18 cellular contexts compared by ENCODE assay signal in genomic region chr6:29746846-29747687, GRCh38. TPM values are rescaled to one million over a fixed set of nuclear protein-coding genes. Genes with fewer than 3 reads are reported as not detected.
DNase-seq lines count a peak whose midpoint lies in the region; ATAC-seq and TF ChIP-seq lines count a peak whose summit lies in the region.
"Had no signal": no experiment of that assay in that cellular context is flagged by ENCODE, and none has a peak within 500 bp of the region (broad histone marks: within the 10 kb centered on the region; RNA-seq: fewer than 3 reads in every experiment).

No MANE protein-coding gene starts in this region.

- peaks cover 4% of the 10 kb centered on the region for H3K36me3 Mint-ChIP-seq in activated CD8-positive, alpha-beta memory T cell treated with anti-CD3 and anti-CD28 coated beads, Interleukin-2, amount 10 ng/mL, durations not matched to agents 7 days and 5 days
- H3K36me3 Mint-ChIP-seq in H9 (ENCODE audit: insufficient read depth in 1 of 3, low read depth in 3 of 3): peaks cover 0 to 17% (median 6%) of the 10 kb centered on the region in 3 experiments; a peak in 6 of 7 replicates
- H3K36me3 Mint-ChIP-seq in activated naive CD8-positive, alpha-beta T cell treated with anti-CD3 and anti-CD28 coated beads, Interleukin-2, amount 50 U/mL, for 24 hours (ENCODE audit: low read depth): no peaks in the 10 kb centered on the region
- H3K36me3 Mint-ChIP-seq in neural crest cell (ENCODE audit: low read depth): no peaks in the 10 kb centered on the region

- no peak overlapping the region for H4K5ac ChIP-seq in H9 (ENCODE audit: insufficient read length, low read depth, low read length)

- no peak overlapping the region for H3K9ac ChIP-seq in H9 (ENCODE audit: extremely low read depth, insufficient read length, low read length)

- no peak overlapping the region for H4K91ac ChIP-seq in H9 (ENCODE audit: insufficient read length, low read depth, low read length)

- peak overlapping the region; percentile 73 for H3K4me2 ChIP-seq in H9 (ENCODE audit: insufficient read depth, insufficient read length, low read length)

- H3K23ac ChIP-seq in H9 (ENCODE audit: insufficient read length, low read depth, low read length): no peak overlapping the region

- H2BK20ac ChIP-seq in H9 (ENCODE audit: low read depth, low read length, poor library complexity, severe bottlenecking): no peak overlapping the region

- H4K20me1 ChIP-seq in H9 (ENCODE audit: control insufficient read depth, insufficient read depth, insufficient read length): no peaks in the 10 kb centered on the region

- no peaks in the 10 kb centered on the region for H3K79me2 ChIP-seq in H9 (ENCODE audit: insufficient read depth, low read length)

- H3K23me2 ChIP-seq in H9 (ENCODE audit: insufficient read length, low read depth, low read length, poor library complexity, severe bottlenecking): peaks cover 13% of the 10 kb centered on the region

- H3T11ph ChIP-seq in H9 (ENCODE audit: low read length): no peak overlapping the region

- no peak overlapping the region for H3K18ac ChIP-seq in H9 (ENCODE audit: insufficient read length, low read depth, low read length)

- H3K4me1 ChIP-seq in H9 (ENCODE audit: insufficient read depth, low read length): no peaks in the 10 kb centered on the region

- H3K27me3 Mint-ChIP-seq in activated CD8-positive, alpha-beta memory T cell treated with anti-CD3 and anti-CD28 coated beads, Interleukin-2, amount 10 ng/mL, durations not matched to agents 7 days and 5 days: no peaks in the 10 kb centered on the region
- H3K27me3 Mint-ChIP-seq in H9 (ENCODE audit: low read depth) (peaks cover 58% of the 10 kb centered on the region), neural crest cell (ENCODE audit: low read depth) (peaks cover 74% of the 10 kb centered on the region)
- peaks cover 4% of the 10 kb centered on the region for H3K27me3 Mint-ChIP-seq in activated naive CD8-positive, alpha-beta T cell treated with anti-CD3 and anti-CD28 coated beads, Interleukin-2, amount 50 U/mL, for 24 hours

- H2BK12ac ChIP-seq in H9 (ENCODE audit: insufficient read length, low read depth, low read length): no peak overlapping the region

- no peak overlapping the region for H3K56ac ChIP-seq in H9 (ENCODE audit: insufficient read length, low read depth, low read length)

- no peak overlapping the region for H3K27ac ChIP-seq in H9 (ENCODE audit: insufficient read length, low read depth, low read length)
- H3K27ac ChIP-seq: GM23248, left lung, thoracic aorta had no signal

- H4K8ac ChIP-seq in H9 (replicated peaks; ENCODE audit: insufficient read length, low read depth, low read length): no peak overlapping the region

- no peak overlapping the region for H2BK120ac ChIP-seq in H9 (ENCODE audit: low read depth, low read length, poor library complexity, severe bottlenecking)

- H2BK15ac ChIP-seq in H9 (ENCODE audit: low read depth, low read length): no peak overlapping the region

- H3K4ac ChIP-seq in H9 (ENCODE audit: low read depth, low read length): no peak overlapping the region

- H3K9me3 ChIP-seq in H9 (ENCODE audit: control insufficient read depth, low read depth, low read length): no peaks in the 10 kb centered on the region
- H3K9me3 ChIP-seq: left lung, thoracic aorta had no signal

- no peak overlapping the region for H2AFZ ChIP-seq in H9 (ENCODE audit: low read length)

- H3K14ac ChIP-seq in H9 (ENCODE audit: insufficient read depth, low read length): no peak overlapping the region

- H3K27ac Mint-ChIP-seq in activated CD8-positive, alpha-beta memory T cell treated with anti-CD3 and anti-CD28 coated beads, Interleukin-2, amount 10 ng/mL, durations not matched to agents 7 days and 5 days: no peak overlapping the region
- H3K27ac Mint-ChIP-seq in H9: no peak overlapping the region; a peak in 1 of 7 replicates
- no peak overlapping the region for H3K27ac Mint-ChIP-seq in activated naive CD8-positive, alpha-beta T cell treated with anti-CD3 and anti-CD28 coated beads, Interleukin-2, amount 50 U/mL, for 24 hours
- H3K27ac Mint-ChIP-seq in neural crest cell (ENCODE audit: unreplicated experiment): no peak overlapping the region
- H3K27ac Mint-ChIP-seq: nephron progenitor cell had no signal

- no peaks in the 10 kb centered on the region for H3K79me1 ChIP-seq in H9 (ENCODE audit: insufficient read depth, low read depth, low read length, poor library complexity, severe bottlenecking)

- H2AK5ac ChIP-seq in H9 (ENCODE audit: insufficient read length, low read length): no peak overlapping the region

- DNase-seq in activated CD8-positive, alpha-beta memory T cell treated with anti-CD3 and anti-CD28 coated beads, Interleukin-2, amount 10 ng/mL, durations not matched to agents 7 days and 5 days: no peak
- no peak for DNase-seq in activated CD8-positive, alpha-beta memory T cell treated with anti-CD3 and anti-CD28 coated beads, Interleukin-2, amount 50 U/mL, for 48 hours
- DNase-seq in H9 (no peak), neural crest cell (ENCODE audit: low read depth, low spot score) (no peak), NCI-H748 treated with DMSO at 0.1 percent for 48 hours (lab: John Stamatoyannopoulos, UW) (no peak)
- no peak for DNase-seq in activated naive CD8-positive, alpha-beta T cell treated with anti-CD3 and anti-CD28 coated beads, Interleukin-2, amount 50 U/mL, for 24 hours
- DNase-seq: activated CD4-positive, CD25-positive, alpha-beta regulatory T cell treated with anti-CD3 and anti-CD28 coated beads, Interleukin-2, amount 50 U/mL, for 72 hours; activated gamma-delta T cell; DMS 273 treated with DMSO at 0.1 percent for 48 hours; effector CD4-positive, alpha-beta T cell; GM23248; hippocampal formation; left lung; nephron progenitor cell; RPMI8226 had no signal

- no peak for TF ChIP-seq CTCF in H9 (conservative IDR thresholded peaks at IDR 0.05)
- TF ChIP-seq CTCF in neural crest cell (conservative IDR thresholded peaks at IDR 0.05): no peak

- H3K4me3 Mint-ChIP-seq in activated CD8-positive, alpha-beta memory T cell treated with anti-CD3 and anti-CD28 coated beads, Interleukin-2, amount 10 ng/mL, durations not matched to agents 7 days and 5 days: peak overlapping the region; percentile 94
- H3K4me3 Mint-ChIP-seq in H9 (peak overlapping the region; percentile 12 to 94; a peak in 4 of 5 replicates), neural crest cell (peak overlapping the region; percentile 42)
- H3K4me3 Mint-ChIP-seq in activated naive CD8-positive, alpha-beta T cell treated with anti-CD3 and anti-CD28 coated beads, Interleukin-2, amount 50 U/mL, for 24 hours: peak overlapping the region; percentile 93

- H3K9me3 Mint-ChIP-seq in activated CD8-positive, alpha-beta memory T cell treated with anti-CD3 and anti-CD28 coated beads, Interleukin-2, amount 10 ng/mL, durations not matched to agents 7 days and 5 days (ENCODE audit: low read depth): no peaks in the 10 kb centered on the region
- peaks cover 0 to 4% of the 10 kb centered on the region in 2 experiments; a peak in 3 of 5 replicates for H3K9me3 Mint-ChIP-seq in H9
- no peaks in the 10 kb centered on the region for H3K9me3 Mint-ChIP-seq in activated naive CD8-positive, alpha-beta T cell treated with anti-CD3 and anti-CD28 coated beads, Interleukin-2, amount 50 U/mL, for 24 hours
- H3K9me3 Mint-ChIP-seq in neural crest cell: no peaks in the 10 kb centered on the region
- H3K9me3 Mint-ChIP-seq: nephron progenitor cell had no signal

- ATAC-seq in activated CD8-positive, alpha-beta memory T cell treated with anti-CD3 and anti-CD28 coated beads, Interleukin-2, amount 10 ng/mL, durations not matched to agents 7 days and 5 days: no peak
- ATAC-seq in activated naive CD8-positive, alpha-beta T cell treated with anti-CD3 and anti-CD28 coated beads, Interleukin-2, amount 50 U/mL, for 24 hours: no peak
- ATAC-seq in GM18861 (IDR thresholded peaks at IDR 0.05; ENCODE audit: unreplicated experiment): no peak
- ATAC-seq in HG02884 (IDR thresholded peaks at IDR 0.05; ENCODE audit: unreplicated experiment): no peak
- ATAC-seq: left lung had no signal

- CTCF ChIA-PET in activated CD8-positive, alpha-beta memory T cell treated with anti-CD3 and anti-CD28 coated beads, Interleukin-2, amount 10 ng/mL, durations not matched to agents 7 days and 5 days (lab: Charles Lee): interaction anchor here (0.7 to 7.1 kb wide), 7 partner anchors 10 to 145 kb away, joined by 3 to 71 read pairs (median 5); no protein-coding TSS in a partner anchor

- no peak overlapping the region for H2BK5ac ChIP-seq in H9 (ENCODE audit: insufficient read length, low read length)

- no CpG with 5 or more reads among the region's 16 CpGs for WGBS in H9 (ENCODE audit: extremely low coverage, insufficient read length, low lambda C conversion rate)

- H3K4me1 Mint-ChIP-seq in activated CD8-positive, alpha-beta memory T cell treated with anti-CD3 and anti-CD28 coated beads, Interleukin-2, amount 10 ng/mL, durations not matched to agents 7 days and 5 days: peaks cover 52% of the 10 kb centered on the region
- H3K4me1 Mint-ChIP-seq in H9 (peaks cover 23% of the 10 kb centered on the region in 2 experiments), neural crest cell (peaks cover 20% of the 10 kb centered on the region)
- peaks cover 24% of the 10 kb centered on the region for H3K4me1 Mint-ChIP-seq in activated naive CD8-positive, alpha-beta T cell treated with anti-CD3 and anti-CD28 coated beads, Interleukin-2, amount 50 U/mL, for 24 hours

- peaks cover 6% of the 10 kb centered on the region; the same call in 1 of the 2 replicates for H3K27me3 ChIP-seq in H9 (ENCODE audit: insufficient read depth, low read length)

RNA-seq across cellular contexts. Expression of gene HLA-F, which starts 23.8 kb away (rescaled TPM):
- total RNA-seq in activated CD8-positive, alpha-beta memory T cell treated with anti-CD3 and anti-CD28 coated beads, Interleukin-2, amount 10 ng/mL, durations not matched to agents 7 days and 5 days: 100 to 1,000 TPM; 300 to 444 TPM
- total RNA-seq in H9 (2021) (7.0 and 7.4 TPM in 2 replicates), neural crest cell (0.98 and 1.4 TPM in 2 replicates)

Comparison
In these comparisons a context has a peak if more than half of its experiments do, and no peak if none do; other contexts are left out.
1. H3K4me3 Mint-ChIP-seq: peak in every context shown above with its lines; median percentile 94 in activated CD8-positive, alpha-beta memory T cell treated with anti-CD3 and anti-CD28 coated beads, Interleukin-2, amount 10 ng/mL, durations not matched to agents 7 days and 5 days; 93 in activated naive CD8-positive, alpha-beta T cell treated with anti-CD3 and anti-CD28 coated beads, Interleukin-2, amount 50 U/mL, for 24 hours; 53 in H9; 42 in neural crest cell.
2. RNA of gene HLA-F, which starts 23.8 kb away (total RNA-seq): 300 to 444 TPM in activated CD8-positive, alpha-beta memory T cell treated with anti-CD3 and anti-CD28 coated beads, Interleukin-2, amount 10 ng/mL, durations not matched to agents 7 days and 5 days; 7.0 to 7.4 TPM in H9 and 0.98 to 1.4 TPM in neural crest cell; every median in the first group is over 10 times any median in the second.